Comparison of ENCODE assay signal across 11 cellular contexts in the genomic region with DNA sequence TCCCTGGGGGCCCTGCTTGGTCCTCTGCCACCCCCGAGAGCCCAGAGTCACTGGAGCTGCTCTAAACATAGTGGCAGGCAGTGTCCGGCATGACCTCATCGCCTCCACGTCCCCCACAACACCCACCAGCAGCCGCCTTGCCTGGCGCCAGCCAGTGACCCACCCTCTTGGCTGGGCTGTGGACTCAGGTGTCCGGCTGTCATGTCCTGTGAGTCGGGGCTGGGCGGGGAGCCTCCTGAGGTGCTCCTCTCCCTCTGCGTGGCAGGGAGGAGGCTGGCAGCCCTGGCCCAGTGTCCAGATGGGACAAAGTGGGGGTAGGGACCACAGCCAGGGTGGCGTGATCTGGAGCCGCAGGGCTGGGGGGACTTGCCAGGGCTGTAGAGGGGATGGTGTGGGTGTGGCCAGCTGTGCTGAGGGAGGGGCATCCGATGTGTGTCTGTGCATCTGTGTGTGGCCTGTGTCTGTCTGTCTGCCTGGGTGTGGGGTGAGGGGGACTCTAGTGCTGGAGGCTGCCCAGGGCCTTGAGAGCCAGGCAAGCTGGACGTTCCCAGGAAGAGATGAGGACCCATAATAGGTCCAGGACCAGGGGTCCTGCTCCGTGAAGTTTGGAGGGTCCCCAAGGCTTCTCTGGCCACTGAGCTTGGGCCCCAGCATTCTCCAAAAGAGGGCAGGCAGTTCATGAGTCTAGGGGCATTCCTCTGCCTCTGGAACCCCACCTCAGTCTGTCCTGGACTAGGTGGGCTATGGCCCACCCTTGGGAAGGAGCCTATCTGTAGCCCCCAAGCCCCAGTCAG. TPM values are rescaled to one million over a fixed set of nuclear protein-coding genes. Genes with fewer than 3 reads are reported as not detected.
DNase-seq lines count a peak whose midpoint lies in the region; ATAC-seq and TF ChIP-seq lines count a peak whose summit lies in the region.
"Had no signal": no experiment of that assay in that cellular context is flagged by ENCODE, and none has a peak within 500 bp of the region (broad histone marks: within the 10 kb centered on the region; RNA-seq: fewer than 3 reads in every experiment).

No MANE protein-coding gene starts in this region.

- H3K27me3 Mint-ChIP-seq in CD4-positive, alpha-beta T cell, result peaks cover 44% of the 10 kb centered on the region

- H3K27me3 ChIP-seq in CD4-positive, alpha-beta T cell (ENCODE audit: control insufficient read depth, insufficient read depth, low read length), result peaks cover 43% of the 10 kb centered on the region
- H3K27me3 ChIP-seq in layer of hippocampus (ENCODE audit: control insufficient read depth, insufficient read depth, low read length) (peaks cover 32% of the 10 kb centered on the region), gastrocnemius medialis (peaks cover 19 to 29% (median 24%) of the 10 kb centered on the region in 3 donors)

- no peaks in the 10 kb centered on the region for H3K36me3 ChIP-seq in gastrocnemius medialis
- H3K36me3 ChIP-seq: ovary had no signal

- CTCF ChIA-PET in CD4-positive, alpha-beta T cell (lab: Charles Lee), result interaction anchor here (1.6 kb wide), 1 partner anchor 13 kb away, joined by 8 read pairs; no protein-coding TSS in a partner anchor

- intact Hi-C loops in CD4-positive, alpha-beta T cell (cut with DNase I, micrococcal nuclease), result no loop called here
- intact Hi-C loops in gastrocnemius medialis (cut with DNase I; ENCODE audit: low total_unique reads), result no loop called here

- H3K4me1 ChIP-seq in gastrocnemius medialis, result no peaks in the 10 kb centered on the region

- TF ChIP-seq POLR2A in gastrocnemius medialis (IDR thresholded peaks at IDR 0.05), result peak; percentile 32 to 55

- peak overlapping the region in 2 of 4 donors; percentile 1 to 11 for H3K4me3 ChIP-seq in gastrocnemius medialis
- H3K4me3 ChIP-seq: ovary had no signal

- H3K4me1 Mint-ChIP-seq in CD4-positive, alpha-beta T cell (ENCODE audit: low read depth), result no peaks in the 10 kb centered on the region

- no peak for TF ChIP-seq CTCF in CD4-positive, alpha-beta T cell (IDR thresholded peaks at IDR 0.05)
- TF ChIP-seq CTCF in gastrocnemius medialis (IDR thresholded peaks at IDR 0.05 in 4 of 5, conservative IDR thresholded peaks at IDR 0.05 in 1 of 5), result no peak

- no peak overlapping the region for H3K27ac ChIP-seq in CD4-positive, alpha-beta T cell (ENCODE audit: low read depth, low read length)
- H3K27ac ChIP-seq in layer of hippocampus (ENCODE audit: low read depth, low read length) (peak overlapping the region; percentile 25), gastrocnemius medialis (peak overlapping the region; percentile 71 to 83 (median 78))
- H3K27ac ChIP-seq: ovary had no signal

- no peaks in the 10 kb centered on the region for H3K9me3 ChIP-seq in CD4-positive, alpha-beta T cell (ENCODE audit: control insufficient read depth, low read length)
- H3K9me3 ChIP-seq in gastrocnemius medialis, result no peaks in the 10 kb centered on the region
- H3K9me3 ChIP-seq: ovary had no signal

- no peaks in the 10 kb centered on the region for H3K9me3 Mint-ChIP-seq in CD4-positive, alpha-beta T cell

- no peak for DNase-seq in CD4-positive, alpha-beta T cell
- DNase-seq in dermis blood vessel endothelial cell, result peak; percentile 71
- peak in 1 of 2 donors; percentile 29 for DNase-seq in gastrocnemius medialis
- DNase-seq in NCI-H748 (lab: John Stamatoyannopoulos, UW; ENCODE audit: unreplicated experiment), result no peak
- DNase-seq: effector CD4-positive, alpha-beta T cell; stimulated activated CD8-positive, alpha-beta memory T cell treated with anti-CD3 and anti-CD28 coated beads, Interleukin-4, amount 100 ng/mL, for 48 hours had no signal

- POLR2A ChIA-PET in CD4-positive, alpha-beta T cell (lab: Charles Lee), result no interaction called here

- H3K27ac Mint-ChIP-seq in CD4-positive, alpha-beta T cell, result no peak overlapping the region

- in situ Hi-C loops in gastrocnemius medialis (cut with MboI; ENCODE audit: low sequenced_read_pairs in 4 of 4), result no loop called here

- H3K36me3 Mint-ChIP-seq in CD4-positive, alpha-beta T cell (ENCODE audit: low read depth), result no peaks in the 10 kb centered on the region

- no peak for ATAC-seq in CD4-positive, alpha-beta T cell (ENCODE audit: poor library complexity)
- peak; percentile 39 to 43 for ATAC-seq in gastrocnemius medialis
- ATAC-seq in HG02759 (IDR thresholded peaks at IDR 0.05; ENCODE audit: unreplicated experiment), result no peak
- no peak for ATAC-seq in GM21576 (IDR thresholded peaks at IDR 0.05; ENCODE audit: unreplicated experiment)
- no peak for ATAC-seq in HG02852 (IDR thresholded peaks at IDR 0.05; ENCODE audit: unreplicated experiment)

- peak overlapping the region; percentile 11 for H3K4me3 Mint-ChIP-seq in CD4-positive, alpha-beta T cell

RNA-seq across cellular contexts. Expression of gene SOX18, which starts 2.3 kb away (rescaled TPM):
- not detected for total RNA-seq in CD4-positive, alpha-beta T cell
- total RNA-seq in dermis blood vessel endothelial cell (82.5 and 123 TPM in 2 replicates), gastrocnemius medialis (1 to 10 TPM; 2.9 to 6.5 (median 5.6) TPM)

RNA-seq across cellular contexts. Expression of gene TCEA2, which starts 11.3 kb away (rescaled TPM):
- total RNA-seq in CD4-positive, alpha-beta T cell, result 10 to 100 TPM; 28.4 to 29.9 TPM
- total RNA-seq in dermis blood vessel endothelial cell (35.8 and 45.9 TPM in 2 replicates), gastrocnemius medialis (10 to 100 TPM in 1 of 4 donors, 1 to 10 TPM in 3; 8.4 to 21.0 (median 8.8) TPM)

RNA-seq across cellular contexts. Expression of gene C20orf204, which starts 15.7 kb away (rescaled TPM):
- 1 to 10 TPM; 6.1 to 6.4 TPM for total RNA-seq in CD4-positive, alpha-beta T cell
- total RNA-seq in dermis blood vessel endothelial cell, result 11.2 and 13.3 TPM in 2 replicates
- total RNA-seq in gastrocnemius medialis, result under 1 TPM in 3 of 4 donors, not detected in 1; 0.16 to 0.66 (median 0.33) TPM

RNA-seq across cellular contexts. Expression of gene RGS19, which starts 27.6 kb away (rescaled TPM):
- 10 to 100 TPM in 1 of 2 experiments, 1 to 10 TPM in 1; 9.7 to 14.8 TPM for total RNA-seq in CD4-positive, alpha-beta T cell
- total RNA-seq in dermis blood vessel endothelial cell, result 29.3 and 44.6 TPM in 2 replicates
- total RNA-seq in gastrocnemius medialis, result 1 to 10 TPM in 3 of 4 donors, under 1 TPM in 1; 0.92 to 7.7 (median 3.5) TPM

RNA-seq across cellular contexts. Expression of gene OPRL1, which starts 28.2 kb away (rescaled TPM):
- 1 to 10 TPM; 1.0 to 1.2 TPM for total RNA-seq in CD4-positive, alpha-beta T cell
- total RNA-seq in dermis blood vessel endothelial cell (3.2 and 5.4 TPM in 2 replicates), gastrocnemius medialis (under 1 TPM; 0.10 to 0.68 (median 0.15) TPM)

Comparison
In these comparisons a context has a peak if more than half of its experiments do, and no peak if none do; other contexts are left out.
1. ATAC-seq: peak in gastrocnemius medialis (2 of 2); none in CD4-positive, alpha-beta T cell (single experiment), HG02759 (single experiment), GM21576 (single experiment) and HG02852 (single experiment).
2. RNA of gene SOX18, which starts 2.3 kb away (total RNA-seq): 82.5 to 123 TPM in dermis blood vessel endothelial cell; 2.9 to 6.5 TPM in gastrocnemius medialis and not detected in CD4-positive, alpha-beta T cell; every median in the first group is over 10 times any median in the second.